In genomic region chrX:154600962-154601374, GRCh38 we compare ENCODE assay signal across 22 cellular contexts. TPM values are rescaled to one million over a fixed set of nuclear protein-coding genes. Genes with fewer than 3 reads are reported as not detected.
DNase-seq lines count a peak whose midpoint lies in the region; ATAC-seq and TF ChIP-seq lines count a peak whose summit lies in the region.
"Had no signal": no experiment of that assay in that cellular context is flagged by ENCODE, and none has a peak within 500 bp of the region (broad histone marks: within the 10 kb centered on the region; RNA-seq: fewer than 3 reads in every experiment).

No MANE protein-coding gene starts in this region.

- peaks cover 88% of the 10 kb centered on the region for H3K4me1 ChIP-seq in PC-9 (replicated peaks; ENCODE audit: insufficient read depth)
- H3K4me1 ChIP-seq: right lobe of liver had no signal

- no peak overlapping the region for H3K4me3 Mint-ChIP-seq in osteocyte (ENCODE audit: unreplicated experiment)

- H3K27me3 Mint-ChIP-seq in osteocyte (ENCODE audit: unreplicated experiment): no peaks in the 10 kb centered on the region

- peak overlapping the region; percentile 43; the same call in 1 of the 2 replicates for H3K4me3 ChIP-seq in PC-9
- no peak overlapping the region for H3K4me3 ChIP-seq in choroid plexus epithelial cell (ENCODE audit: low read depth, low read length)
- H3K4me3 ChIP-seq: right lobe of liver, suprapubic skin had no signal

- TF ChIP-seq CTCF in PC-9 (conservative IDR thresholded peaks at IDR 0.05) (no peak), choroid plexus epithelial cell (conservative IDR thresholded peaks at IDR 0.05; ENCODE audit: low read depth, low read length) (no peak), osteocyte (IDR thresholded peaks at IDR 0.05) (no peak)

- intact Hi-C loops in PC-9 (cut with micrococcal nuclease; ENCODE audit: unreplicated experiment): no loop called here

- no peak for ATAC-seq in HG03565 (IDR thresholded peaks at IDR 0.05; ENCODE audit: unreplicated experiment)
- ATAC-seq: right lobe of liver had no signal

- no peaks in the 10 kb centered on the region for H4K20me1 ChIP-seq in PC-9 (ENCODE audit: insufficient read depth)

- 0 out of 2 replicates have a peak overlapping the region, but pooled peaks have one; percentile 41 for H2AFZ ChIP-seq in PC-9

- peak overlapping the region; percentile 78 for H3K4me2 ChIP-seq in PC-9

- peak; percentile 22 for DNase-seq in GM03348 (ENCODE audit: low spot score)
- peak; percentile 71 to 80 for DNase-seq in PC-9
- DNase-seq in choroid plexus epithelial cell (ENCODE audit: low read depth): peak; percentile 47
- peak; percentile 67 for DNase-seq in osteocyte (ENCODE audit: extremely low spot score, unreplicated experiment)
- no peak for DNase-seq in SIG-M5 (lab: John Stamatoyannopoulos, UW)
- no peak for DNase-seq in SKM-1 (lab: John Stamatoyannopoulos, UW; ENCODE audit: unreplicated experiment)
- DNase-seq in HPDE6-E6E7 (ENCODE audit: extremely low spot score): no peak
- DNase-seq: amygdala; COR-L47; cortex of kidney; GDM1; H7; midbrain; NCI-H2081; NCI-H524; right lobe of liver; stimulated activated CD4-positive, alpha-beta T cell treated with anti-CD3 and anti-CD28 coated beads, Interleukin-2, amount 100 ng/mL, for 48 hours; T-helper 1 cell had no signal

- peaks cover 44% of the 10 kb centered on the region for H3K4me1 Mint-ChIP-seq in osteocyte (ENCODE audit: unreplicated experiment)

- H3K36me3 Mint-ChIP-seq in osteocyte (ENCODE audit: unreplicated experiment): no peaks in the 10 kb centered on the region

- peaks cover 6% of the 10 kb centered on the region for H3K9me3 Mint-ChIP-seq in osteocyte (ENCODE audit: unreplicated experiment)

- POLR2A ChIA-PET in PC-9 (lab: Charles Lee; ENCODE audit: unreplicated experiment): interaction anchor here (0.7 kb wide), 4 partner anchors 59 to 232 kb away, joined by 4 to 12 read pairs (median 6); no protein-coding TSS in a partner anchor

- H3K9me2 ChIP-seq in PC-9 (ENCODE audit: insufficient read depth): no peaks in the 10 kb centered on the region

- no peaks in the 10 kb centered on the region for H3K36me3 ChIP-seq in PC-9 (ENCODE audit: low read depth)
- H3K36me3 ChIP-seq: neutrophil, right lobe of liver, suprapubic skin had no signal

- no peaks in the 10 kb centered on the region for H3K27me3 ChIP-seq in PC-9 (ENCODE audit: insufficient read depth, low read depth)
- H3K27me3 ChIP-seq: neutrophil, right lobe of liver, suprapubic skin had no signal

- no peaks in the 10 kb centered on the region for H3K79me2 ChIP-seq in PC-9 (ENCODE audit: low read depth)

- H3K27ac ChIP-seq in PC-9: peak overlapping the region; percentile 100
- H3K27ac ChIP-seq: neutrophil, right lobe of liver, suprapubic skin had no signal

- H3K27ac Mint-ChIP-seq in osteocyte (ENCODE audit: unreplicated experiment): no peak overlapping the region

- no peaks in the 10 kb centered on the region; the same call in 1 of the 2 replicates for H3K9me3 ChIP-seq in PC-9 (ENCODE audit: insufficient read depth, low read depth)
- H3K9me3 ChIP-seq: neutrophil, right lobe of liver, suprapubic skin had no signal

- CTCF ChIA-PET in PC-9 (lab: Charles Lee): no interaction called here

- H3F3A ChIP-seq in PC-9 (ENCODE audit: insufficient read depth, low read depth): peaks cover 70% of the 10 kb centered on the region

- BruUV-seq in PC-9 (replicated peaks; lab: Mats Ljungman, UMichigan): no TSS peak

RNA-seq across cellular contexts. Expression of gene CTAG1A, which starts 16.0 kb away (rescaled TPM):
- total RNA-seq in PC-9 (2021) (not detected in 2 replicates), osteocyte (not detected in 2 replicates)
- total RNA-seq: activated CD8-positive, alpha-beta memory T cell treated with anti-CD3 and anti-CD28 coated beads for 36 hours; H7; right lobe of liver; suprapubic skin had no signal

RNA-seq across cellular contexts. Expression of gene CTAG1B, which starts 18.1 kb away (rescaled TPM):
- total RNA-seq in PC-9 (2021) (not detected in 2 replicates), osteocyte (not detected in 2 replicates)
- total RNA-seq: activated CD8-positive, alpha-beta memory T cell treated with anti-CD3 and anti-CD28 coated beads for 36 hours; H7; right lobe of liver; suprapubic skin had no signal

RNA-seq across cellular contexts. Expression of gene CTAG2, which starts 52.4 kb away (rescaled TPM):
- total RNA-seq in PC-9 (2021): not detected in 2 replicates
- not detected in 2 replicates for total RNA-seq in osteocyte
- total RNA-seq: H7, right lobe of liver, suprapubic skin had no signal

RNA-seq across cellular contexts. Expression of gene IKBKG, which starts 53.5 kb away (rescaled TPM):
- total RNA-seq in PC-9 (2021) (68.3 and 69.4 TPM in 2 replicates), osteocyte (23.6 and 25.0 TPM in 2 replicates)

RNA-seq across cellular contexts. Expression of gene G6PD, which starts 54.3 kb away (rescaled TPM):
- 987 and 1,283 TPM in 2 replicates for total RNA-seq in PC-9 (2021)
- 103 and 108 TPM in 2 replicates for total RNA-seq in osteocyte

Comparison
In these comparisons a context has a peak if more than half of its experiments do, and no peak if none do; other contexts are left out.
1. DNase-seq: peak in GM03348 (single experiment), PC-9 (2 of 2), choroid plexus epithelial cell (single experiment) and osteocyte (single experiment); none in SIG-M5 (single experiment), SKM-1 (single experiment) and HPDE6-E6E7 (single experiment).